In the genomic region with DNA sequence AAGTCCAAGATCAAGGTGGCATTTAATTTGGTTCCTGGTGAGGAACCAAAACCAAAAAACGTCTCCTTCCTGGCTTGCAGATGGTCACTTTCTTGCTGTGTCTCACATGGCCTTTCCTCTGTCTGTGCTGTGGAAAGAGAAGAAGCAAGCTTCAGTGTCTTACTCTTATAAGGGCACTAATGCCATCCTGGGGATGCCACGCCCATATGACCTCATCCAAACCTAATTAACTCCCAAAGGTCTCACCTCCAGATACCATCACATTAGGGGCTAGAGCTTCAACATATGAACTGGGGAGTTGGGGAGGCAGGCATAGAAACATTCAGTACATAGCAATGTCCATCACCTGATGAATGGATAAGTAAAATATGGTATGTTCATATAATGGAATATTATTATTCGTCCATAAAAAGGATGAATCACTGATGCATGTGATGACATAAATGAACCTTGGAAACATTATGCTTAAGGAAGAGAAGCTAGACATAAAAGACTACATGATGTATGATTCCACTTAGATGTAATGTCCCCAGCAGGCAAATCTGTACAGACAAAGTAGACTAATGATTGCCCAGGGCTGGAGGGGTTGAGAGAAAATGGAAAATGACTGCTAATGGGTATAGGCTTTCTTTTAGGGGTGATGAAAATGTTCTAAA, we compare ENCODE assay signal across 24 cellular contexts.
"Had no signal": no experiment of that assay in that cellular context is flagged by ENCODE, and none has a peak within 500 bp of the region (broad histone marks: within the 10 kb centered on the region; RNA-seq: fewer than 3 reads in every experiment).

No MANE protein-coding gene starts in this region.

- H3K27me3 Mint-ChIP-seq: effector memory CD8-positive, alpha-beta T cell; naive thymus-derived CD8-positive, alpha-beta T cell had no signal

- H3K27ac Mint-ChIP-seq: effector memory CD8-positive, alpha-beta T cell; immature natural killer cell; naive thymus-derived CD8-positive, alpha-beta T cell; nephron progenitor cell; stimulated activated effector memory CD8-positive, alpha-beta T cell treated with anti-CD3 and anti-CD28 coated beads, Interleukin-12 subunit alpha, Interleukin-12 subunit beta, amount 100 ng/mL, for 72 hours had no signal

- DNase-seq: cerebellar nuclear complex; cortex of kidney; effector memory CD8-positive, alpha-beta T cell; hypothalamus; immature natural killer cell; islet precursor cell; mesenchymal stem cell; midbrain; naive thymus-derived CD8-positive, alpha-beta T cell; nephron progenitor cell; nucleus accumbens; stimulated activated CD4-positive, alpha-beta T cell treated with anti-CD3 and anti-CD28 coated beads, Interleukin-2, amount 100 ng/mL, for 24 hours; stimulated activated CD4-positive, alpha-beta T cell treated with anti-CD3 and anti-CD28 coated beads, Interleukin-4, amount 100 ng/mL, for 24 hours; stimulated activated naive CD4-positive, alpha-beta T cell treated with Interleukin-2 at 50 U/mL for 16 hours; substantia nigra; testis; tibial artery; upper lobe of left lung had no signal

- H3K9me3 Mint-ChIP-seq: effector memory CD8-positive, alpha-beta T cell; immature natural killer cell; naive thymus-derived CD8-positive, alpha-beta T cell; nephron progenitor cell; stimulated activated effector memory CD8-positive, alpha-beta T cell treated with anti-CD3 and anti-CD28 coated beads, Interleukin-12 subunit alpha, Interleukin-12 subunit beta, amount 100 ng/mL, for 72 hours had no signal

- H3K4me3 ChIP-seq: lung, prostate gland, right atrium auricular region, testis, tibial artery, upper lobe of left lung had no signal

- H3K4me3 Mint-ChIP-seq: effector memory CD8-positive, alpha-beta T cell; immature natural killer cell; naive thymus-derived CD8-positive, alpha-beta T cell; nephron progenitor cell; stimulated activated effector memory CD8-positive, alpha-beta T cell treated with anti-CD3 and anti-CD28 coated beads, Interleukin-12 subunit alpha, Interleukin-12 subunit beta, amount 100 ng/mL, for 72 hours had no signal

- H3K27ac ChIP-seq: prostate gland, right atrium auricular region, testis, tibial artery, upper lobe of left lung had no signal

- H3K27me3 ChIP-seq: right atrium auricular region, testis, tibial artery, upper lobe of left lung had no signal

- ATAC-seq: effector memory CD8-positive, alpha-beta T cell; left lobe of liver; naive thymus-derived CD8-positive, alpha-beta T cell; sciatic nerve; stimulated activated effector memory CD8-positive, alpha-beta T cell treated with anti-CD3 and anti-CD28 coated beads, Interleukin-12 subunit alpha, Interleukin-12 subunit beta, amount 100 ng/mL, for 72 hours had no signal

- H3K36me3 Mint-ChIP-seq: stimulated activated effector memory CD8-positive, alpha-beta T cell treated with anti-CD3 and anti-CD28 coated beads, Interleukin-12 subunit alpha, Interleukin-12 subunit beta, amount 100 ng/mL, for 72 hours had no signal

- H3K4me1 Mint-ChIP-seq: immature natural killer cell; naive thymus-derived CD8-positive, alpha-beta T cell; nephron progenitor cell; stimulated activated effector memory CD8-positive, alpha-beta T cell treated with anti-CD3 and anti-CD28 coated beads, Interleukin-12 subunit alpha, Interleukin-12 subunit beta, amount 100 ng/mL, for 72 hours had no signal

- H3K36me3 ChIP-seq: prostate gland, right atrium auricular region had no signal

- H3K9me3 ChIP-seq: prostate gland, right atrium auricular region, testis, tibial artery, upper lobe of left lung had no signal

- H3K4me1 ChIP-seq: prostate gland, right atrium auricular region, testis, tibial artery, upper lobe of left lung had no signal
